Comparison of ENCODE assay signal across 13 cellular contexts in the genomic region with DNA sequence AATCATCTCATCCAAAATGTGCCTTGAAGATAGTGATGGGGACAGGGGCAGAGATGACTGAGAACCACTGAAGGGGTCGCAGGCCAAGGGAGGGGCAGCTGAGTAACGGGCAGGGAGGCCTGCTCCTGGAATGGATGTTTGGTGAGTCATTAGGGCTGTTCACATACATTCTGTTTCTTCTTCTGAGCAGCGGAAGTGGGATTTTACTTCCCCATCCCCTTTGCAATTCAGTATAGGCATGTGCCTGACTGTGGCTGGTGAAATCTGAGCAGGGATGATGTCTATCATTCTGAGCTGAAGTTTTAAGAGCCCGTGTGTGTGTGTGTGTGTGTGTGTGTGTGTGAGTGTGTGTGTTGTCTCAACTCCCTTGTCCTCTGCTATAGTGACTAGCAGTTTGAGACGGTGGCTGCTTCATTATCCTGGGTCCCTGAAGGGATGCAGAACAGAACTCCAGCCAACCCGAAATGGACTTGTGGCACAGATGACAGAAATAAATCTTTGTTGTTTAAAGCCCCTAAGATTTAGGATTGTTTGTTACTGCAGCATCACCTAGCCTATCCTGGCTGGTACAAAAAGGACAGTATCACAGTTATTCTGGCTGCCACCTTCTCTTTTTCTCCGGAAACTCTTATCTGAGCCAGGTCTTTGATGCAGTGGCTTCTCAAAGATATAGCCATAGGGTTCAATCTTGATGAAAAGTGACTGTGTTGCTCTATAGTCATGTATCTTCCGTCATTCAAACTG. TPM values are rescaled to one million over a fixed set of nuclear protein-coding genes. Genes with fewer than 3 reads are reported as not detected.
DNase-seq lines count a peak whose midpoint lies in the region; ATAC-seq and TF ChIP-seq lines count a peak whose summit lies in the region.
"Had no signal": no experiment of that assay in that cellular context is flagged by ENCODE, and none has a peak within 500 bp of the region (broad histone marks: within the 10 kb centered on the region; RNA-seq: fewer than 3 reads in every experiment).

No MANE protein-coding gene starts in this region.

- no peak for TF ChIP-seq POLR2A in right lobe of liver (IDR thresholded peaks at IDR 0.05)

- intact Hi-C loops in right lobe of liver (cut with DNase I), result no loop called here

- no peaks in the 10 kb centered on the region for H3K36me3 Mint-ChIP-seq in WTC11

- 80% methylated on average over 6 of the region's 8 CpGs for WGBS in right lobe of liver (ENCODE audit: insufficient coverage, low coverage, low lambda C conversion rate, missing lambda C conversion rate)

- H3K9me3 Mint-ChIP-seq in WTC11, result 0 out of 2 replicates have a peak, but pooled peaks cover 6% of the 10 kb centered on the region
- H3K9me3 Mint-ChIP-seq: activated naive CD4-positive, alpha-beta T cell treated with anti-CD3 and anti-CD28 coated beads for 36 hours had no signal

- POLR2A ChIA-PET in WTC11 (lab: Charles Lee), result interaction anchor here (0.6 kb wide), 1 partner anchor 184 kb away, joined by 5 read pairs; no protein-coding TSS in a partner anchor

- H3K4me1 Mint-ChIP-seq in WTC11, result no peaks in the 10 kb centered on the region

- no peak overlapping the region for H3K4me3 ChIP-seq in astrocyte of the spinal cord (ENCODE audit: low read depth, low read length)
- H3K4me3 ChIP-seq in right lobe of liver, result no peak overlapping the region
- H3K4me3 ChIP-seq: vagina had no signal

- no peaks in the 10 kb centered on the region for H3K27me3 ChIP-seq in right lobe of liver
- H3K27me3 ChIP-seq: vagina had no signal

- CTCF ChIA-PET in WTC11 (lab: Charles Lee), result interaction anchor here (1.5 to 2.5 kb wide), 2 partner anchors 22 to 80 kb away, joined by 3 to 21 read pairs; no protein-coding TSS in a partner anchor

- no peaks in the 10 kb centered on the region for H3K9me3 ChIP-seq in right lobe of liver
- H3K9me3 ChIP-seq: vagina had no signal

- no peaks in the 10 kb centered on the region; the same call in 1 of the 2 replicates for H3K27me3 Mint-ChIP-seq in WTC11 (ENCODE audit: low read depth)

- H3K27ac Mint-ChIP-seq in WTC11, result no peak overlapping the region
- H3K27ac Mint-ChIP-seq: activated naive CD4-positive, alpha-beta T cell treated with anti-CD3 and anti-CD28 coated beads for 36 hours had no signal

- in situ Hi-C loops in astrocyte of the spinal cord (cut with HindIII; ENCODE audit: low sequenced_read_pairs), result no loop called here

- ATAC-seq in right lobe of liver, result peak; percentile 50 to 69 (median 56)
- ATAC-seq in WTC11, result no peak

- H3K4me1 ChIP-seq in right lobe of liver, result no peaks in the 10 kb centered on the region

- no peak overlapping the region for H3K27ac ChIP-seq in right lobe of liver
- H3K27ac ChIP-seq: vagina had no signal

- TF ChIP-seq CTCF in astrocyte of the spinal cord (IDR thresholded peaks at IDR 0.05; ENCODE audit: low read depth, low read length) (no peak), right lobe of liver (IDR thresholded peaks at IDR 0.05) (no peak), WTC11 (IDR thresholded peaks at IDR 0.05) (no peak)

- peak; percentile 71 to 76 for DNase-seq in AML-193 (lab: John Stamatoyannopoulos, UW)
- peak; percentile 97 for DNase-seq in MV-4-11 (lab: John Stamatoyannopoulos, UW)
- peak; percentile 86 for DNase-seq in astrocyte of the spinal cord (ENCODE audit: low read depth, low spot score)
- no peak for DNase-seq in right lobe of liver
- no peak for DNase-seq in WTC11 (ENCODE audit: low spot score)
- no peak for DNase-seq in NAMALWA (ENCODE audit: low spot score)
- DNase-seq in retina, result no peak
- DNase-seq in NCI-H2107 (lab: John Stamatoyannopoulos, UW), result no peak
- DNase-seq: activated naive CD4-positive, alpha-beta T cell treated with anti-CD3 and anti-CD28 coated beads for 36 hours; NCI-H69 had no signal

- no peaks in the 10 kb centered on the region for H3K36me3 ChIP-seq in right lobe of liver
- H3K36me3 ChIP-seq: vagina had no signal

- H3K4me3 Mint-ChIP-seq in WTC11, result no peak overlapping the region
- H3K4me3 Mint-ChIP-seq: activated naive CD4-positive, alpha-beta T cell treated with anti-CD3 and anti-CD28 coated beads for 36 hours had no signal

TF ChIP-seq in WTC11, 78 proteins besides CTCF, POLR2A, EP300 and RAD21 (continues in another document):
- TF ChIP-seq IRF2 (CRISPR knock-in tag; IDR thresholded peaks at IDR 0.05; ENCODE audit: borderline replicate concordance, low read depth) (no peak), ZNF416 (CRISPR knock-in tag; IDR thresholded peaks at IDR 0.05) (no peak), TP53 (CRISPR knock-in tag; IDR thresholded peaks at IDR 0.05) (no peak), ZNF396 (CRISPR knock-in tag; IDR thresholded peaks at IDR 0.05; ENCODE audit: borderline replicate concordance) (no peak), EMX1 (CRISPR knock-in tag; IDR thresholded peaks at IDR 0.05) (no peak)
- TF ChIP-seq, protein P1, sequence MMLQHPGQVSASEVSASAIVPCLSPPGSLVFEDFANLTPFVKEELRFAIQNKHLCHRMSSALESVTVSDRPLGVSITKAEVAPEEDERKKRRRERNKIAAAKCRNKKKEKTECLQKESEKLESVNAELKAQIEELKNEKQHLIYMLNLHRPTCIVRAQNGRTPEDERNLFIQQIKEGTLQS (CRISPR knock-in tag; conservative IDR thresholded peaks at IDR 0.05), result no peak
- TF ChIP-seq, protein P2, sequence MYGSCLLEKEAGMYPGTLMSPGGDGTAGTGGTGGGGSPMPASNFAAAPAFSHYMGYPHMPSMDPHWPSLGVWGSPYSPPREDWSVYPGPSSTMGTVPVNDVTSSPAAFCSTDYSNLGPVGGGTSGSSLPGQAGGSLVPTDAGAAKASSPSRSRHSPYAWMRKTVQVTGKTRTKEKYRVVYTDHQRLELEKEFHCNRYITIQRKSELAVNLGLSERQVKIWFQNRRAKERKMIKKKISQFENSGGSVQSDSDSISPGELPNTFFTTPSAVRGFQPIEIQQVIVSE (CRISPR knock-in tag; IDR thresholded peaks at IDR 0.05; ENCODE audit: borderline replicate concordance), result no peak
- TF ChIP-seq, protein P3, sequence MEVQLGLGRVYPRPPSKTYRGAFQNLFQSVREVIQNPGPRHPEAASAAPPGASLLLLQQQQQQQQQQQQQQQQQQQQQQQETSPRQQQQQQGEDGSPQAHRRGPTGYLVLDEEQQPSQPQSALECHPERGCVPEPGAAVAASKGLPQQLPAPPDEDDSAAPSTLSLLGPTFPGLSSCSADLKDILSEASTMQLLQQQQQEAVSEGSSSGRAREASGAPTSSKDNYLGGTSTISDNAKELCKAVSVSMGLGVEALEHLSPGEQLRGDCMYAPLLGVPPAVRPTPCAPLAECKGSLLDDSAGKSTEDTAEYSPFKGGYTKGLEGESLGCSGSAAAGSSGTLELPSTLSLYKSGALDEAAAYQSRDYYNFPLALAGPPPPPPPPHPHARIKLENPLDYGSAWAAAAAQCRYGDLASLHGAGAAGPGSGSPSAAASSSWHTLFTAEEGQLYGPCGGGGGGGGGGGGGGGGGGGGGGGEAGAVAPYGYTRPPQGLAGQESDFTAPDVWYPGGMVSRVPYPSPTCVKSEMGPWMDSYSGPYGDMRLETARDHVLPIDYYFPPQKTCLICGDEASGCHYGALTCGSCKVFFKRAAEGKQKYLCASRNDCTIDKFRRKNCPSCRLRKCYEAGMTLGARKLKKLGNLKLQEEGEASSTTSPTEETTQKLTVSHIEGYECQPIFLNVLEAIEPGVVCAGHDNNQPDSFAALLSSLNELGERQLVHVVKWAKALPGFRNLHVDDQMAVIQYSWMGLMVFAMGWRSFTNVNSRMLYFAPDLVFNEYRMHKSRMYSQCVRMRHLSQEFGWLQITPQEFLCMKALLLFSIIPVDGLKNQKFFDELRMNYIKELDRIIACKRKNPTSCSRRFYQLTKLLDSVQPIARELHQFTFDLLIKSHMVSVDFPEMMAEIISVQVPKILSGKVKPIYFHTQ (CRISPR knock-in tag; IDR thresholded peaks at IDR 0.05), result no peak
- TF ChIP-seq, protein P4, sequence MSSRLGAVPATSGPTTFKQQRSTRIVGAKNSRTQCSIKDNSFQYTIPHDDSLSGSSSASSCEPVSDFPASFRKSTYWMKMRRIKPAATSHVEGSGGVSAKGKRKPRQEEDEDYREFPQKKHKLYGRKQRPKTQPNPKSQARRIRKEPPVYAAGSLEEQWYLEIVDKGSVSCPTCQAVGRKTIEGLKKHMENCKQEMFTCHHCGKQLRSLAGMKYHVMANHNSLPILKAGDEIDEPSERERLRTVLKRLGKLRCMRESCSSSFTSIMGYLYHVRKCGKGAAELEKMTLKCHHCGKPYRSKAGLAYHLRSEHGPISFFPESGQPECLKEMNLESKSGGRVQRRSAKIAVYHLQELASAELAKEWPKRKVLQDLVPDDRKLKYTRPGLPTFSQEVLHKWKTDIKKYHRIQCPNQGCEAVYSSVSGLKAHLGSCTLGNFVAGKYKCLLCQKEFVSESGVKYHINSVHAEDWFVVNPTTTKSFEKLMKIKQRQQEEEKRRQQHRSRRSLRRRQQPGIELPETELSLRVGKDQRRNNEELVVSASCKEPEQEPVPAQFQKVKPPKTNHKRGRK (CRISPR knock-in tag; IDR thresholded peaks at IDR 0.05; ENCODE audit: borderline replicate concordance), result no peak
- TF ChIP-seq, protein P5, sequence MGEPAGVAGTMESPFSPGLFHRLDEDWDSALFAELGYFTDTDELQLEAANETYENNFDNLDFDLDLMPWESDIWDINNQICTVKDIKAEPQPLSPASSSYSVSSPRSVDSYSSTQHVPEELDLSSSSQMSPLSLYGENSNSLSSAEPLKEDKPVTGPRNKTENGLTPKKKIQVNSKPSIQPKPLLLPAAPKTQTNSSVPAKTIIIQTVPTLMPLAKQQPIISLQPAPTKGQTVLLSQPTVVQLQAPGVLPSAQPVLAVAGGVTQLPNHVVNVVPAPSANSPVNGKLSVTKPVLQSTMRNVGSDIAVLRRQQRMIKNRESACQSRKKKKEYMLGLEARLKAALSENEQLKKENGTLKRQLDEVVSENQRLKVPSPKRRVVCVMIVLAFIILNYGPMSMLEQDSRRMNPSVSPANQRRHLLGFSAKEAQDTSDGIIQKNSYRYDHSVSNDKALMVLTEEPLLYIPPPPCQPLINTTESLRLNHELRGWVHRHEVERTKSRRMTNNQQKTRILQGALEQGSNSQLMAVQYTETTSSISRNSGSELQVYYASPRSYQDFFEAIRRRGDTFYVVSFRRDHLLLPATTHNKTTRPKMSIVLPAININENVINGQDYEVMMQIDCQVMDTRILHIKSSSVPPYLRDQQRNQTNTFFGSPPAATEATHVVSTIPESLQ (CRISPR knock-in tag; IDR thresholded peaks at IDR 0.05), result no peak

RNA-seq across cellular contexts. Expression of a gene that starts 29.2 kb away (rescaled TPM):
- total RNA-seq in right lobe of liver, result 100 to 1,000 TPM in 3 of 6 experiments, 10 to 100 TPM in 3; 30.7 to 143 (median 87.2) TPM
- total RNA-seq in WTC11 (2021), result 7.2 to 9.1 TPM (median 7.8 TPM) in 3 replicates
- total RNA-seq: activated naive CD4-positive, alpha-beta T cell treated with anti-CD3 and anti-CD28 coated beads for 36 hours had no signal

RNA-seq across cellular contexts. Expression of a gene that starts 44.8 kb away (rescaled TPM):
- total RNA-seq in right lobe of liver, result 10 to 100 TPM in 5 of 6 experiments, 1 to 10 TPM in 1; 6.0 to 66.7 (median 43.7) TPM
- total RNA-seq in WTC11 (2021), result not detected in 3 replicates
- total RNA-seq: activated naive CD4-positive, alpha-beta T cell treated with anti-CD3 and anti-CD28 coated beads for 36 hours; H1; mucosa of gallbladder; vagina had no signal

Comparison
In these comparisons a context has a peak if more than half of its experiments do, and no peak if none do; other contexts are left out.
1. DNase-seq: peak in AML-193 (2 of 2), MV-4-11 (single experiment) and astrocyte of the spinal cord (single experiment); none in right lobe of liver (0 of 3), WTC11 (single experiment), NAMALWA (single experiment), retina (single experiment) and NCI-H2107 (single experiment).